In the genomic region with DNA sequence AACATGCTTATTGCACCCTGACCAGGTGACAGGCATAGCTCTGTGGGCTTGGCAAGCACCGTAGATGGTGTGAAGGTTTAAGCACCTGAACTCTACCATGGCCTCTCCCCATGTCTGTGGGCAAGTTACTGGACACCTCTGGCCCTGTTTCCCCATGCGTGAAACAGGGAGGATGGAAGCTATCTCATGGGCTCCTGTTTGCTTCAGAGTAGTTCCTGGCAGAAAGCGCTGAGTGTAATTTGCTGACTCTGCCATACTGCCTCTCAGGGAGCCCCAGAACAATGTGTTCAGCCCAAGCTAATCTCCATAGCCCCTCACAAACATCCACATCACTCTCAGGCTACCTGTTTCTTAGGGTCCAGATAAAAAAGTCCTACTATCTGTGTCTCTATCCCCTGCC, we compare ENCODE assay signal across 9 cellular contexts. TPM values are rescaled to one million over a fixed set of nuclear protein-coding genes. Genes with fewer than 3 reads are reported as not detected.
A peak's percentile ranks its signal among the peaks of the same experiment; 100 is the strongest.
DNase-seq lines count a peak whose midpoint lies in the region; ATAC-seq and TF ChIP-seq lines count a peak whose summit lies in the region.
"Had no signal": no experiment of that assay in that cellular context is flagged by ENCODE, and none has a peak within 500 bp of the region (broad histone marks: within the 10 kb centered on the region; RNA-seq: fewer than 3 reads in every experiment).

No MANE protein-coding gene starts in this region.

- peak overlapping the region; percentile 94 for H3K27ac Mint-ChIP-seq in activated CD4-positive, alpha-beta T cell treated with anti-CD3 and anti-CD28 coated beads, Interleukin-2, amount 10 ng/mL, durations not matched to agents 24 days and 14 days
- H3K27ac Mint-ChIP-seq in T-cell = peak overlapping the region; percentile 75 to 77
- peak overlapping the region; percentile 95 for H3K27ac Mint-ChIP-seq in stimulated activated naive B cell treated with anti-CD40 and anti-IgM and Interleukin-4, amounts not matched to agents 10 μg/mL and 1 μg/mL and 100 μg/mL, for 72 hours

- H3K9me3 ChIP-seq in esophagus muscularis mucosa = no peaks in the 10 kb centered on the region
- H3K9me3 ChIP-seq: body of pancreas had no signal

- no peaks in the 10 kb centered on the region for H3K27me3 ChIP-seq in esophagus muscularis mucosa
- H3K27me3 ChIP-seq: body of pancreas had no signal

- WGBS in esophagus muscularis mucosa = 74% methylated on average over 3 of the region's 3 CpGs

- CTCF ChIA-PET in T-cell (lab: Charles Lee) = interaction anchor here (0.5 to 2.6 kb wide), 18 partner anchors 12 to 447 kb away, joined by 3 to 12 read pairs (median 4); a partner anchor contains a TSS

- H3K4me3 Mint-ChIP-seq in activated CD4-positive, alpha-beta T cell treated with anti-CD3 and anti-CD28 coated beads, Interleukin-2, amount 10 ng/mL, durations not matched to agents 24 days and 14 days = peak overlapping the region; percentile 95
- peak overlapping the region in 1 of 3 donors; percentile 94 for H3K4me3 Mint-ChIP-seq in T-cell
- peak overlapping the region; percentile 87 to 98 for H3K4me3 Mint-ChIP-seq in stimulated activated naive B cell treated with anti-CD40 and anti-IgM and Interleukin-4, amounts not matched to agents 10 μg/mL and 1 μg/mL and 100 μg/mL, for 72 hours

- no peak for TF ChIP-seq EP300 in esophagus muscularis mucosa (IDR thresholded peaks at IDR 0.05)

- peaks cover 44% of the 10 kb centered on the region for H3K4me1 Mint-ChIP-seq in activated CD4-positive, alpha-beta T cell treated with anti-CD3 and anti-CD28 coated beads, Interleukin-2, amount 10 ng/mL, durations not matched to agents 24 days and 14 days
- H3K4me1 Mint-ChIP-seq in T-cell = peaks cover 52 to 56% (median 52%) of the 10 kb centered on the region in 3 donors
- peaks cover 43 to 62% of the 10 kb centered on the region in 2 donors for H3K4me1 Mint-ChIP-seq in stimulated activated naive B cell treated with anti-CD40 and anti-IgM and Interleukin-4, amounts not matched to agents 10 μg/mL and 1 μg/mL and 100 μg/mL, for 72 hours

- TF ChIP-seq POLR2A in esophagus muscularis mucosa (IDR thresholded peaks at IDR 0.05; ENCODE audit: low read depth) = no peak

- H3K4me1 ChIP-seq in esophagus muscularis mucosa = peaks cover 64 to 81% (median 79%) of the 10 kb centered on the region in 4 donors

- peaks cover under 1% of the 10 kb centered on the region for H3K9me3 Mint-ChIP-seq in activated CD4-positive, alpha-beta T cell treated with anti-CD3 and anti-CD28 coated beads, Interleukin-2, amount 10 ng/mL, durations not matched to agents 24 days and 14 days
- H3K9me3 Mint-ChIP-seq in T-cell = no peaks in the 10 kb centered on the region
- H3K9me3 Mint-ChIP-seq in stimulated activated naive B cell treated with anti-CD40 and anti-IgM and Interleukin-4, amounts not matched to agents 10 μg/mL and 1 μg/mL and 100 μg/mL, for 72 hours = no peaks in the 10 kb centered on the region

- no peaks in the 10 kb centered on the region for H3K27me3 Mint-ChIP-seq in activated CD4-positive, alpha-beta T cell treated with anti-CD3 and anti-CD28 coated beads, Interleukin-2, amount 10 ng/mL, durations not matched to agents 24 days and 14 days
- H3K27me3 Mint-ChIP-seq in T-cell = no peaks in the 10 kb centered on the region
- peaks cover 0 to under 1% of the 10 kb centered on the region in 2 donors for H3K27me3 Mint-ChIP-seq in stimulated activated naive B cell treated with anti-CD40 and anti-IgM and Interleukin-4, amounts not matched to agents 10 μg/mL and 1 μg/mL and 100 μg/mL, for 72 hours

- no peak for TF ChIP-seq CTCF in esophagus muscularis mucosa (IDR thresholded peaks at IDR 0.05)

- peak overlapping the region; percentile 94 to 99 (median 97) for H3K27ac ChIP-seq in esophagus muscularis mucosa (replicated peaks in 1 of 4)

- peaks cover 17 to 51% (median 43%) of the 10 kb centered on the region in 4 donors for H3K36me3 ChIP-seq in esophagus muscularis mucosa

- H3K36me3 Mint-ChIP-seq in activated CD4-positive, alpha-beta T cell treated with anti-CD3 and anti-CD28 coated beads, Interleukin-2, amount 10 ng/mL, durations not matched to agents 24 days and 14 days (ENCODE audit: low read depth) = peaks cover 40% of the 10 kb centered on the region
- H3K36me3 Mint-ChIP-seq in T-cell = peaks cover 2% of the 10 kb centered on the region
- peaks cover 31 to 41% of the 10 kb centered on the region in 2 donors for H3K36me3 Mint-ChIP-seq in stimulated activated naive B cell treated with anti-CD40 and anti-IgM and Interleukin-4, amounts not matched to agents 10 μg/mL and 1 μg/mL and 100 μg/mL, for 72 hours

- POLR2A ChIA-PET in T-cell (lab: Charles Lee) = no interaction called here

- no peak for DNase-seq in activated CD4-positive, alpha-beta T cell treated with anti-CD3 and anti-CD28 coated beads, Interleukin-2, amount 10 ng/mL, durations not matched to agents 24 days and 14 days
- DNase-seq in activated CD4-positive, alpha-beta T cell treated with anti-CD3 and anti-CD28 coated beads for 4 hours = no peak
- DNase-seq in T-cell = peak in 1 of 34 experiments; percentile 13
- DNase-seq in esophagus muscularis mucosa (ENCODE audit: extremely low spot score) = no peak
- DNase-seq in stimulated activated naive B cell treated with anti-CD40 and anti-IgM and Interleukin-4, amounts not matched to agents 10 μg/mL and 1 μg/mL and 100 μg/mL, for 72 hours = no peak
- no peak for DNase-seq in NCI-H1092 (lab: John Stamatoyannopoulos, UW)
- no peak for DNase-seq in SK-N-DZ (ENCODE audit: low spot score)

- intact Hi-C loops in activated CD4-positive, alpha-beta T cell treated with anti-CD3 and anti-CD28 coated beads, Interleukin-2, amount 10 ng/mL, durations not matched to agents 24 days and 14 days (cut with micrococcal nuclease) = loop anchor here (1.0 to 2.0 kb wide), 6 partner anchors 85 to 283 kb away; a partner anchor contains a TSS
- intact Hi-C loops in esophagus muscularis mucosa (cut with DNase I) = loop anchor here (2.0 to 5.0 kb wide), 4 partner anchors 57 to 273 kb away; a partner anchor contains a TSS

- peak overlapping the region in 1 of 4 donors; percentile 97 for H3K4me3 ChIP-seq in esophagus muscularis mucosa
- H3K4me3 ChIP-seq: body of pancreas had no signal

- ATAC-seq in T-cell (replicated peaks in 1 of 4) (no peak), HG02852 (IDR thresholded peaks at IDR 0.05; ENCODE audit: unreplicated experiment) (no peak)
- no peak for ATAC-seq in stimulated activated naive B cell treated with anti-CD40 and anti-IgM and Interleukin-4, amounts not matched to agents 10 μg/mL and 1 μg/mL and 100 μg/mL, for 72 hours (replicated peaks)

RNA-seq across cellular contexts. Expression of a gene that starts 2.4 kb away (rescaled TPM):
- 178 and 180 TPM in 2 replicates for total RNA-seq in activated CD4-positive, alpha-beta T cell treated with anti-CD3 and anti-CD28 coated beads, Interleukin-2, amount 10 ng/mL, durations not matched to agents 24 days and 14 days
- total RNA-seq in T-cell (10 to 100 TPM; 41.2 to 92.0 (median 87.1) TPM), esophagus muscularis mucosa (100 to 1,000 TPM in 3 of 4 donors, 10 to 100 TPM in 1; 73.7 to 172 (median 129) TPM)
- polyA plus RNA-seq in SK-N-DZ (2014; cell fraction: cytosol; rRNA removed) = 9.2 and 11.0 TPM in 2 replicates
- polyA plus RNA-seq in SK-N-DZ (2014; cell fraction: nucleus; rRNA removed) = 24.2 and 30.2 TPM in 2 replicates

RNA-seq across cellular contexts. Expression of a gene that starts 25.8 kb away (rescaled TPM):
- 0.98 and 1.0 TPM in 2 replicates for total RNA-seq in activated CD4-positive, alpha-beta T cell treated with anti-CD3 and anti-CD28 coated beads, Interleukin-2, amount 10 ng/mL, durations not matched to agents 24 days and 14 days
- total RNA-seq in T-cell = 10 to 100 TPM in 2 of 5 donors, 1 to 10 TPM in 3; 4.9 to 13.2 (median 9.1) TPM
- total RNA-seq in esophagus muscularis mucosa = 10 to 100 TPM in 1 of 4 donors, 1 to 10 TPM in 3; 8.2 to 15.0 (median 8.8) TPM
- 0.57 and 0.65 TPM in 2 replicates for polyA plus RNA-seq in SK-N-DZ (2014; cell fraction: cytosol; rRNA removed)
- 0.38 and 0.39 TPM in 2 replicates for polyA plus RNA-seq in SK-N-DZ (2014; cell fraction: nucleus; rRNA removed)
